In genomic region chr14:21501568-21501967, GRCh38 we compare ENCODE assay signal across 22 cellular contexts.
"Had no signal": no experiment of that assay in that cellular context is flagged by ENCODE, and none has a peak within 500 bp of the region (broad histone marks: within the 10 kb centered on the region; RNA-seq: fewer than 3 reads in every experiment).

No MANE protein-coding gene starts in this region.

- H3K9me3 ChIP-seq: esophagus squamous epithelium, gastrocnemius medialis, left lung, testis, vagina had no signal

- H3K27me3 ChIP-seq: esophagus squamous epithelium, gastrocnemius medialis, left lung, neural progenitor cell, testis, vagina had no signal

- H3K27ac Mint-ChIP-seq: neural progenitor cell, type B pancreatic cell had no signal

- H3K4me3 ChIP-seq: esophagus squamous epithelium, gastrocnemius medialis, left lung, lung, neural progenitor cell, testis, vagina had no signal

- H3K27me3 Mint-ChIP-seq: activated naive CD8-positive, alpha-beta T cell treated with anti-CD3 and anti-CD28 coated beads, Interleukin-2, amount 10 ng/mL, durations not matched to agents 7 days and 5 days; naive B cell; T-cell; type B pancreatic cell had no signal

- H3K4me1 ChIP-seq: gastrocnemius medialis, testis had no signal

- H3K4me3 Mint-ChIP-seq: activated naive CD8-positive, alpha-beta T cell treated with anti-CD3 and anti-CD28 coated beads, Interleukin-2, amount 10 ng/mL, durations not matched to agents 7 days and 5 days; endodermal cell; naive B cell; neural progenitor cell; T-cell; type B pancreatic cell had no signal

- H3K9me3 Mint-ChIP-seq: activated naive CD8-positive, alpha-beta T cell treated with anti-CD3 and anti-CD28 coated beads, Interleukin-2, amount 10 ng/mL, durations not matched to agents 7 days and 5 days; endodermal cell; naive B cell; neural progenitor cell; T-cell; type B pancreatic cell had no signal

- ATAC-seq: gastrocnemius medialis, left lung, SK-N-SH treated with all-trans-retinoic acid at 6 μM for 48 hours, T-cell had no signal

- H3K27ac ChIP-seq: esophagus squamous epithelium, gastrocnemius medialis, left lung, testis, vagina had no signal

- DNase-seq: activated naive CD8-positive, alpha-beta T cell treated with anti-CD3 and anti-CD28 coated beads, Interleukin-2, amount 10 ng/mL, durations not matched to agents 7 days and 5 days; amygdala; cerebellar nuclear complex; cortex of kidney; endodermal cell; esophagus squamous epithelium; gastrocnemius medialis; hippocampal formation; kidney glomerular epithelial cell; left lung; naive B cell; retina; stimulated activated CD4-positive, alpha-beta T cell treated with anti-CD3 and anti-CD28 coated beads, Interleukin-2, amount 100 ng/mL, for 48 hours; stimulated activated CD8-positive, alpha-beta memory T cell treated with anti-CD3 and anti-CD28 coated beads, Interleukin-4, amount 100 ng/mL, for 48 hours; stimulated activated naive CD4-positive, alpha-beta T cell; T-cell; testis had no signal
